In the genomic region with DNA sequence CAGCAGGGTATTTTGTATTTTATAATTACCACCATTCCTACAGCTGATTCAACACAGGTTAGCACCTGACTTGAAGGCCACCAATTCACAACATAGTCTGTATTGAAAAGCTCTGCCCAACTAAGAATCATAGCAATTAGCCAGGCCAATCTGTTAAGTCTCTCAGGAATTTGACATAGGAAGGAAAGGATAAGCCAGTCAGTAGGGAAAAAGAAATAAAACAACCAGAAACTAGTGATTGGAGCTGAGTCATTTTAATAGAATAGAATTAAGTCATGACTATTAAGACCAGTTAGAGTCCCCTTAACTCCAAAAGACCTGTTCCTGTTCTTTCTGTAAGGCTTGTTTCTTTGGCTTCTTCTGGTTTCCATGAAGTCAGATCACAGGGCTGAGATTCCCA, we compare ENCODE assay signal across 28 cellular contexts. TPM values are rescaled to one million over a fixed set of nuclear protein-coding genes. Genes with fewer than 3 reads are reported as not detected.
DNase-seq lines count a peak whose midpoint lies in the region; ATAC-seq, FAIRE-seq and TF ChIP-seq lines count a peak whose summit lies in the region.
"Had no signal": no experiment of that assay in that cellular context is flagged by ENCODE, and none has a peak within 500 bp of the region (broad histone marks: within the 10 kb centered on the region; RNA-seq: fewer than 3 reads in every experiment).

No MANE protein-coding gene starts in this region.

- CTCF ChIA-PET in GM12878 (lab: Yijun Ruan, JAX): interaction anchor here (0.8 to 1.6 kb wide), 5 partner anchors 8 to 237 kb away, joined by 3 to 6 read pairs (median 4); a partner anchor contains a TSS

- TF ChIP-seq CTCF in GM12878 (IDR thresholded peaks at IDR 0.05 in 2 of 3, conservative IDR thresholded peaks at IDR 0.05 in 1 of 3; ENCODE audit: control insufficient read depth in 2 of 3, extremely low read depth in 1 of 3, insufficient read depth in 1 of 3, low read depth in 3 of 3, low read length in 3 of 3): no peak
- TF ChIP-seq CTCF in pancreas (IDR thresholded peaks at IDR 0.05): no peak
- TF ChIP-seq CTCF in stomach (IDR thresholded peaks at IDR 0.05): no peak

- no peak overlapping the region for H3K4me3 Mint-ChIP-seq in activated T-helper 1 cell treated with anti-CD3 and anti-CD28 coated beads, Interleukin-12 subunit alpha, Interleukin-12 subunit beta, Interleukin-2, Interleukin-4 antibody, amounts not matched to agents 30 ng/mL and 10 ng/mL and 1 ng/mL, durations not matched to agents 14 hours and 24 hours and 36 hours
- H3K4me3 Mint-ChIP-seq: activated B cell treated with CpG ODN at 0.5 μM for 24 hours; activated CD4-positive, alpha-beta memory T cell treated with anti-CD3 and anti-CD28 coated beads, Interleukin-2, amount 10 ng/mL, durations not matched to agents 7 days and 5 days; CD14-positive monocyte; naive B cell; T-cell had no signal

- no peak for TF ChIP-seq POLR2A in GM12878 (IDR thresholded peaks at IDR 0.05; ENCODE audit: low read depth, low read length)
- TF ChIP-seq POLR2A in stomach (IDR thresholded peaks at IDR 0.05): no peak

- intact Hi-C loops in GM12878 (cut with micrococcal nuclease; ENCODE audit: unreplicated experiment) (no loop called here), pancreas (cut with DNase I) (loop anchor here in 2 of 3 donors (10.0 kb wide), 2 partner anchors 49 to 79 kb away; no protein-coding TSS in a partner anchor), stomach (cut with DNase I; ENCODE audit: low total_unique reads) (loop anchor here (10.0 kb wide), 1 partner anchor 79 kb away; no protein-coding TSS in a partner anchor)
- intact Hi-C loops in activated T-helper 1 cell treated with anti-CD3 and anti-CD28 coated beads, Interleukin-12 subunit alpha, Interleukin-12 subunit beta, Interleukin-2, Interleukin-4 antibody, amounts not matched to agents 30 ng/mL and 10 ng/mL and 1 ng/mL, durations not matched to agents 14 hours and 24 hours and 36 hours (cut with micrococcal nuclease): no loop called here

- H4K20me1 ChIP-seq in BLaER1 treated with 17β-estradiol and CSF1 and Interleukin-3, amounts not matched to agents 10 nM and 100 nM: peaks cover 74 to 100% (median 98%) of the 10 kb centered on the region in 11 experiments; a peak in 21 of 22 replicates
- H4K20me1 ChIP-seq in GM12878 (ENCODE audit: control insufficient read depth, insufficient read depth): no peaks in the 10 kb centered on the region; the same call in 1 of the 2 replicates

- no peaks in the 10 kb centered on the region for H3K27me3 Mint-ChIP-seq in activated T-helper 1 cell treated with anti-CD3 and anti-CD28 coated beads, Interleukin-12 subunit alpha, Interleukin-12 subunit beta, Interleukin-2, Interleukin-4 antibody, amounts not matched to agents 30 ng/mL and 10 ng/mL and 1 ng/mL, durations not matched to agents 14 hours and 24 hours and 36 hours (ENCODE audit: insufficient read depth)
- H3K27me3 Mint-ChIP-seq: activated B cell treated with CpG ODN at 0.5 μM for 24 hours; activated CD4-positive, alpha-beta memory T cell treated with anti-CD3 and anti-CD28 coated beads, Interleukin-2, amount 10 ng/mL, durations not matched to agents 7 days and 5 days; naive B cell; T-cell had no signal

- peaks cover 79% of the 10 kb centered on the region for H3K79me2 ChIP-seq in GM12878 (ENCODE audit: control insufficient read depth, insufficient read depth, low read length)

- no peak for TF ChIP-seq RAD21 in GM12878 (IDR thresholded peaks at IDR 0.05; ENCODE audit: insufficient read depth, low read depth, low read length)

- RAD21 ChIA-PET in GM12878 (lab: Charles Lee; ENCODE audit: unreplicated experiment): interaction anchor here (1.0 kb wide), 1 partner anchor 88 kb away, joined by 5 read pairs; no protein-coding TSS in a partner anchor

- SMC1A ChIA-PET in GM12878 (lab: Charles Lee; ENCODE audit: uncharacterized antibody, unreplicated experiment): interaction anchor here (0.7 to 2.5 kb wide), 8 partner anchors 8 to 88 kb away, joined by 3 to 14 read pairs (median 5); a partner anchor contains a TSS

- H3K9me3 ChIP-seq in BLaER1 treated with 17β-estradiol and CSF1 and Interleukin-3, amounts not matched to agents 10 nM and 100 nM (replicated peaks in 1 of 11): peaks cover 0 to 24% (median 10%) of the 10 kb centered on the region in 11 experiments; a peak in 11 of 22 replicates
- no peaks in the 10 kb centered on the region for H3K9me3 ChIP-seq in GM12878 (replicated peaks; ENCODE audit: control insufficient read depth, insufficient read depth, low read length)
- H3K9me3 ChIP-seq in pancreas: no peaks in the 10 kb centered on the region
- H3K9me3 ChIP-seq in stomach: no peaks in the 10 kb centered on the region
- H3K9me3 ChIP-seq: gastrocnemius medialis, transverse colon had no signal

- no peak overlapping the region for H3K27ac Mint-ChIP-seq in activated T-helper 1 cell treated with anti-CD3 and anti-CD28 coated beads, Interleukin-12 subunit alpha, Interleukin-12 subunit beta, Interleukin-2, Interleukin-4 antibody, amounts not matched to agents 30 ng/mL and 10 ng/mL and 1 ng/mL, durations not matched to agents 14 hours and 24 hours and 36 hours
- H3K27ac Mint-ChIP-seq: activated B cell treated with CpG ODN at 0.5 μM for 24 hours; activated CD4-positive, alpha-beta memory T cell treated with anti-CD3 and anti-CD28 coated beads, Interleukin-2, amount 10 ng/mL, durations not matched to agents 7 days and 5 days; CD14-positive monocyte; naive B cell; T-cell had no signal

- ATAC-seq in HG02610 (IDR thresholded peaks at IDR 0.05; ENCODE audit: unreplicated experiment) (peak; percentile 46), GM12878 (peak; percentile 31), pancreas (peak; percentile 49 to 75 (median 68))
- ATAC-seq: gastrocnemius medialis, HepG2 had no signal

- peak overlapping the region in 2 of 11 experiments; percentile 31 to 43; a peak in 1 of 22 replicates for H3K9ac ChIP-seq in BLaER1 treated with 17β-estradiol and CSF1 and Interleukin-3, amounts not matched to agents 10 nM and 100 nM
- H3K9ac ChIP-seq in GM12878 (ENCODE audit: control insufficient read depth, insufficient read depth, low read length): no peak overlapping the region

- H3K27me3 ChIP-seq in BLaER1 treated with 17β-estradiol and CSF1 and Interleukin-3, amounts not matched to agents 10 nM and 100 nM: no peaks in the 10 kb centered on the region
- H3K27me3 ChIP-seq in GM12878 (replicated peaks in 1 of 2; ENCODE audit: control insufficient read depth in 2 of 2, insufficient read depth in 2 of 2, low read length in 1 of 2) (no peaks in the 10 kb centered on the region), pancreas (no peaks in the 10 kb centered on the region), stomach (no peaks in the 10 kb centered on the region)
- H3K27me3 ChIP-seq: gastrocnemius medialis, SJSA1, transverse colon had no signal

- peak overlapping the region; percentile 21 to 71 (median 53); a peak in 17 of 22 replicates for H3K27ac ChIP-seq in BLaER1 treated with 17β-estradiol and CSF1 and Interleukin-3, amounts not matched to agents 10 nM and 100 nM
- H3K27ac ChIP-seq in GM12878 (ENCODE audit: control insufficient read depth, insufficient read depth) (peak overlapping the region; percentile 5; the same call in 1 of the 2 replicates), pancreas (peak overlapping the region in 1 of 4 donors; percentile 14), stomach (no peak overlapping the region)
- H3K27ac ChIP-seq: gastrocnemius medialis, SJSA1, skin epidermis, transverse colon had no signal

- FAIRE-seq in GM12878 (lab: Jason Lieb, UNC) (no peak), pancreas (lab: Jason Lieb, UNC) (no peak)
- FAIRE-seq: astrocyte, HepG2 had no signal

- no peak for TF ChIP-seq EP300 in GM12878 (IDR thresholded peaks at IDR 0.05; ENCODE audit: borderline replicate concordance in 1 of 2, control insufficient read depth in 1 of 2, low read depth in 2 of 2, low read length in 2 of 2)
- TF ChIP-seq EP300 in stomach (IDR thresholded peaks at IDR 0.05): no peak

- BruUV-seq in GM12878 (replicated peaks; lab: Mats Ljungman, UMichigan): no TSS peak

- no peaks in the 10 kb centered on the region for H3K9me3 Mint-ChIP-seq in activated T-helper 1 cell treated with anti-CD3 and anti-CD28 coated beads, Interleukin-12 subunit alpha, Interleukin-12 subunit beta, Interleukin-2, Interleukin-4 antibody, amounts not matched to agents 30 ng/mL and 10 ng/mL and 1 ng/mL, durations not matched to agents 14 hours and 24 hours and 36 hours
- H3K9me3 Mint-ChIP-seq: activated B cell treated with CpG ODN at 0.5 μM for 24 hours; activated CD4-positive, alpha-beta memory T cell treated with anti-CD3 and anti-CD28 coated beads, Interleukin-2, amount 10 ng/mL, durations not matched to agents 7 days and 5 days; CD14-positive monocyte; naive B cell; T-cell had no signal

- in situ Hi-C loops in GM12878 (cut with MboI): no loop called here

- peaks cover 11% of the 10 kb centered on the region for H3K36me3 Mint-ChIP-seq in activated T-helper 1 cell treated with anti-CD3 and anti-CD28 coated beads, Interleukin-12 subunit alpha, Interleukin-12 subunit beta, Interleukin-2, Interleukin-4 antibody, amounts not matched to agents 30 ng/mL and 10 ng/mL and 1 ng/mL, durations not matched to agents 14 hours and 24 hours and 36 hours (ENCODE audit: low read depth)
- H3K36me3 Mint-ChIP-seq: naive B cell had no signal

- H3K36me3 ChIP-seq in BLaER1 treated with 17β-estradiol and CSF1 and Interleukin-3, amounts not matched to agents 10 nM and 100 nM: peaks cover 18 to 81% (median 60%) of the 10 kb centered on the region in 11 experiments
- H3K36me3 ChIP-seq in GM12878 (ENCODE audit: control insufficient read depth in 2 of 2, insufficient read depth in 2 of 2, low read length in 1 of 2): no peaks in the 10 kb centered on the region; a peak in 1 of 4 replicates
- no peaks in the 10 kb centered on the region for H3K36me3 ChIP-seq in pancreas
- H3K36me3 ChIP-seq in stomach: no peaks in the 10 kb centered on the region
- H3K36me3 ChIP-seq: gastrocnemius medialis, transverse colon had no signal

- H3K4me2 ChIP-seq in BLaER1 treated with 17β-estradiol and CSF1 and Interleukin-3, amounts not matched to agents 10 nM and 100 nM: peak overlapping the region; percentile 46 to 84 (median 70)
- peak overlapping the region; percentile 2; the same call in 1 of the 2 replicates for H3K4me2 ChIP-seq in GM12878 (ENCODE audit: control insufficient read depth, insufficient read depth)

- POLR2A ChIA-PET in GM12878 (lab: Charles Lee): interaction anchor here (0.5 kb wide), 1 partner anchor 44 kb away, joined by 3 read pairs; no protein-coding TSS in a partner anchor

- 0 out of 20 replicates have a peak overlapping the region, but pooled peaks of 1 of the 10 experiments have one; percentile 1 for H3K4me3 ChIP-seq in BLaER1 treated with 17β-estradiol and CSF1 and Interleukin-3, amounts not matched to agents 10 nM and 100 nM
- H3K4me3 ChIP-seq in GM12878 (peak overlapping the region; percentile 29; the same call in 1 of the 2 replicates), pancreas (no peak overlapping the region), stomach (no peak overlapping the region)
- H3K4me3 ChIP-seq: gastrocnemius medialis, SJSA1, skin epidermis, transverse colon had no signal

- peaks cover 27% of the 10 kb centered on the region for H3K4me1 Mint-ChIP-seq in activated T-helper 1 cell treated with anti-CD3 and anti-CD28 coated beads, Interleukin-12 subunit alpha, Interleukin-12 subunit beta, Interleukin-2, Interleukin-4 antibody, amounts not matched to agents 30 ng/mL and 10 ng/mL and 1 ng/mL, durations not matched to agents 14 hours and 24 hours and 36 hours (ENCODE audit: low read depth)

- H2AFZ ChIP-seq in GM12878 (ENCODE audit: control insufficient read depth, low read depth, low read length): no peak overlapping the region

- peaks cover 21 to 88% (median 35%) of the 10 kb centered on the region in 10 experiments for H3K4me1 ChIP-seq in BLaER1 treated with 17β-estradiol and CSF1 and Interleukin-3, amounts not matched to agents 10 nM and 100 nM
- H3K4me1 ChIP-seq in GM12878 (ENCODE audit: control insufficient read depth, insufficient read depth, low read length): peaks cover 8% of the 10 kb centered on the region
- H3K4me1 ChIP-seq in pancreas: peaks cover 11 to 28% (median 13%) of the 10 kb centered on the region in 3 donors
- peaks cover 18 to 79% (median 59%) of the 10 kb centered on the region in 4 donors for H3K4me1 ChIP-seq in stomach

- DNase-seq in GM12878 (ENCODE audit: low read depth, low spot score): no peak
- DNase-seq in pancreas: no peak
- DNase-seq in NCI-H1092 (lab: John Stamatoyannopoulos, UW): no peak
- DNase-seq in activated T-helper 1 cell treated with anti-CD3 and anti-CD28 coated beads, Interleukin-12 subunit alpha, Interleukin-12 subunit beta, Interleukin-2, Interleukin-4 antibody, amounts not matched to agents 30 ng/mL and 10 ng/mL and 1 ng/mL, durations not matched to agents 14 hours and 24 hours and 36 hours (ENCODE audit: low spot score): no peak
- no peak for DNase-seq in stomach
- DNase-seq: activated B cell treated with CpG ODN at 0.5 μM for 24 hours; activated CD4-positive, alpha-beta memory T cell treated with anti-CD3 and anti-CD28 coated beads, Interleukin-2, amount 10 ng/mL, durations not matched to agents 7 days and 5 days; caudate nucleus; cortex of kidney; gastrocnemius medialis; GOT3; hypothalamus; NCI-H1694 treated with DMSO at 0.1 percent for 48 hours; NCI-H2171; NCI-H510A; NK-92 treated with Interleukin-12 subunit alpha and Interleukin-12 subunit beta, amount 100 ng/mL, for 24 hours; nucleus accumbens; stimulated activated CD8-positive, alpha-beta memory T cell treated with anti-CD3 and anti-CD28 coated beads, Interleukin-4, amount 100 ng/mL, for 48 hours; T-cell; transverse colon had no signal

RNA-seq across cellular contexts. Expression of a gene that starts 8.1 kb away (rescaled TPM):
- total RNA-seq in GM12878 (2013; cell fraction: nucleolus; rRNA removed): 18.2 and 18.7 TPM in 2 replicates
- total RNA-seq in GM12878 (2014; rRNA removed): 11.3 and 12.9 TPM in 2 replicates
- 22.5 TPM in 2 replicates for total RNA-seq in GM12878 (2014; rRNA removed; fragmentation: Illumina TruSeq; extraction: Trizol)
- total RNA-seq in GM12878 (2021): 28.5 and 28.7 TPM in 2 replicates
- polyA plus RNA-seq in GM12878 (2011; ENCODE audit: low read depth): 17.2 TPM
- 21.5 and 32.7 TPM in 2 replicates for polyA plus RNA-seq in GM12878 (2011; rRNA removed)
- 15.0 and 15.3 TPM in 2 replicates for polyA plus RNA-seq in GM12878 (2011; cell fraction: cytosol; rRNA removed)
- 17.3 and 21.5 TPM in 2 replicates for polyA plus RNA-seq in GM12878 (2011; cell fraction: nucleus; rRNA removed)
- polyA plus RNA-seq in GM12878 (2012): 23.4 and 27.1 TPM in 2 replicates
- 43.1 and 44.2 TPM in 2 replicates for polyA plus RNA-seq in GM12878 (2014; fragmentation: Illumina TruSeq; extraction: Trizol)
- 10 to 100 TPM in 1 of 2 experiments, 1 to 10 TPM in 1; 8.2 to 10.8 TPM for polyA plus RNA-seq in GM12878 (2014; fragmentation: Nextera tagmentation; extraction: Ambion mirVana)
- 15.7 and 21.1 TPM in 2 replicates for polyA plus RNA-seq in GM12878 (2014; rRNA removed)
- 1 to 10 TPM; 3.7 to 5.0 TPM for polyA plus RNA-seq in GM12878 (2016; fragmentation: Nextera tagmentation; extraction: Ambion mirVana)
- 16.4 and 27.4 TPM in 2 replicates for polyA minus RNA-seq in GM12878 (2011; rRNA and poly(A)+ RNA removed)
- polyA minus RNA-seq in GM12878 (2011; cell fraction: cytosol; rRNA and poly(A)+ RNA removed): 10.7 and 14.2 TPM in 2 replicates
- 6.4 and 12.8 TPM in 2 replicates for polyA minus RNA-seq in GM12878 (2011; cell fraction: nucleus; rRNA and poly(A)+ RNA removed)
- 10 to 100 TPM; 13.3 to 22.2 (median 17.5) TPM for total RNA-seq in pancreas
- polyA plus RNA-seq in pancreas: 10 to 100 TPM in 1 of 2 donors, 1 to 10 TPM in 1; 9.6 to 16.0 TPM
- total RNA-seq in activated T-helper 1 cell treated with anti-CD3 and anti-CD28 coated beads, Interleukin-12 subunit alpha, Interleukin-12 subunit beta, Interleukin-2, Interleukin-4 antibody, amounts not matched to agents 30 ng/mL and 10 ng/mL and 1 ng/mL, durations not matched to agents 14 hours and 24 hours and 36 hours: 58.4 and 60.1 TPM in 2 replicates
- total RNA-seq in stomach: 10 to 100 TPM; 17.4 to 51.4 (median 21.0) TPM
- polyA plus RNA-seq in stomach: 10 to 100 TPM; 13.1 to 21.8 (median 18.6) TPM

Comparison
In these comparisons a context has a peak if more than half of its experiments do, and no peak if none do; other contexts are left out.
1. H3K27ac ChIP-seq: peak in BLaER1 treated with 17β-estradiol and CSF1 and Interleukin-3, amounts not matched to agents 10 nM and 100 nM (11 of 11) and GM12878 (single experiment); none in stomach (0 of 5).
2. intact Hi-C loops: an anchor here in pancreas (10.0 kb wide) and stomach (10.0 kb wide); none called in GM12878 and activated T-helper 1 cell treated with anti-CD3 and anti-CD28 coated beads, Interleukin-12 subunit alpha, Interleukin-12 subunit beta, Interleukin-2, Interleukin-4 antibody, amounts not matched to agents 30 ng/mL and 10 ng/mL and 1 ng/mL, durations not matched to agents 14 hours and 24 hours and 36 hours.
3. Peak in every context shown above with its lines, with median percentiles within 50 percentile points of each other: ATAC-seq.